ENCODE assay signal across 34 cellular contexts in the genomic region with DNA sequence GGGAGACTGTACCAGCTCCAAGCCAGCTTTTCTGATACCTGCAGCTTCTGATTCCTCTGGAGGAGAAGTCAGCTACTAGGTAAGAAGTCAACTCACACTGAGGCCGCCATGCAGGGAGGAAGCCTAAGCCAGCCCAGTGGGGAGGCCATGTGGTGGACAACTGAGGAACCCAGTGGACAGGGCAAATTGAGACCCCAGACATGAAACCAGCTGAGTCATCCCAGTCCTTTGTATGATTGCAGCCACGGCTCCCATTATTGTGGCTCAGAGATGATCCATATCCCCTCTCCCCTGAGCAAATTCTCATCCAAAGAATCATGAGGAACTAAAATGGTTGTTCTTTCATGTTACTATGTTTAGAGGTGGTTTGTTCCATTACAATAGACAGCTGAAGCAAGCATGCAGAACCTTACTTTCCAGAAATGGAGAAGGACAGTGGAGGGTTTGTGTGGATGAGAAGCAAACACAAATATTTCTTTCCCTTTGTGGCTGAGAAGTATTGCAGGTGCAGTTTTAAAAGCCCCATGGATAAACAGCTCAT.
"Had no signal": no experiment of that assay in that cellular context is flagged by ENCODE, and none has a peak within 500 bp of the region (broad histone marks: within the 10 kb centered on the region; RNA-seq: fewer than 3 reads in every experiment).

No MANE protein-coding gene starts in this region.

- H3K4me1 Mint-ChIP-seq: activated B cell treated with CpG ODN at 0.5 μM for 24 hours; activated naive CD4-positive, alpha-beta T cell treated with anti-CD3 and anti-CD28 coated beads, Interleukin-2, amount 50 U/mL, for 24 hours; activated naive CD8-positive, alpha-beta T cell treated with anti-CD3 and anti-CD28 coated beads for 36 hours; activated naive CD8-positive, alpha-beta T cell treated with anti-CD3 and anti-CD28 coated beads, Interleukin-2, amount 50 U/mL, for 24 hours; activated T-helper 17 cell treated with anti-CD3 and anti-CD28 coated beads, Interleukin-2, amount 50 U/mL, for 72 hours; T-helper 17 cell had no signal

- DNase-seq: activated B cell treated with CpG ODN at 0.5 μM for 24 hours; activated CD4-positive, alpha-beta T cell treated with anti-CD3 and anti-CD28 coated beads for 48 hours; activated CD4-positive, alpha-beta T cell treated with anti-CD3 and anti-CD28 coated beads, Interleukin-2, amount 50 U/mL, for 1 hour; activated CD4-positive, alpha-beta T cell treated with anti-CD3 and anti-CD28 coated beads, Interleukin-2, amount 50 U/mL, for 48 hours; activated CD8-positive, alpha-beta memory T cell treated with anti-CD3 and anti-CD28 coated beads for 24 hours; activated CD8-positive, alpha-beta T cell treated with anti-CD3 and anti-CD28 coated beads for 36 hours; activated effector memory CD4-positive, alpha-beta T cell treated with Interleukin-2 at 50 U/mL for 16 hours; activated gamma-delta T cell treated with Interleukin-2 at 50 U/mL for 16 hours; activated naive CD4-positive, alpha-beta T cell treated with Interleukin-2 at 50 U/mL for 16 hours; activated naive CD8-positive, alpha-beta T cell treated with anti-CD3 and anti-CD28 coated beads for 36 hours; activated naive CD8-positive, alpha-beta T cell treated with anti-CD3 and anti-CD28 coated beads, Interleukin-2, amount 50 U/mL, for 24 hours; activated T-cell treated with anti-CD3 and anti-CD28 coated beads, Interleukin-2, amount 50 U/mL, for 4 hours; adrenal gland; amygdala; aorta; body of pancreas; caudate nucleus; cortex of kidney; dermis blood vessel endothelial cell; effector CD4-positive, alpha-beta T cell; effector memory CD8-positive, alpha-beta T cell; erythroblast; foreskin melanocyte; T-helper 1 cell; T-helper 17 cell; T1000; WERI-Rb-1 had no signal

- H3K27me3 Mint-ChIP-seq: activated B cell treated with CpG ODN at 0.5 μM for 24 hours; activated naive CD8-positive, alpha-beta T cell treated with anti-CD3 and anti-CD28 coated beads for 36 hours had no signal

- H3K36me3 Mint-ChIP-seq: activated naive CD4-positive, alpha-beta T cell treated with anti-CD3 and anti-CD28 coated beads, Interleukin-2, amount 50 U/mL, for 24 hours; activated naive CD8-positive, alpha-beta T cell treated with anti-CD3 and anti-CD28 coated beads for 36 hours had no signal

- H3K27me3 ChIP-seq: adrenal gland, body of pancreas, esophagus muscularis mucosa had no signal

- H3K4me3 Mint-ChIP-seq: activated B cell treated with CpG ODN at 0.5 μM for 24 hours; activated CD8-positive, alpha-beta T cell treated with anti-CD3 and anti-CD28 coated beads for 36 hours; activated naive CD4-positive, alpha-beta T cell treated with anti-CD3 and anti-CD28 coated beads, Interleukin-2, amount 50 U/mL, for 24 hours; activated naive CD8-positive, alpha-beta T cell treated with anti-CD3 and anti-CD28 coated beads for 36 hours; activated naive CD8-positive, alpha-beta T cell treated with anti-CD3 and anti-CD28 coated beads, Interleukin-2, amount 50 U/mL, for 24 hours; activated T-cell treated with anti-CD3 and anti-CD28 coated beads, Interleukin-2, amount 50 U/mL, for 4 hours; activated T-helper 17 cell treated with anti-CD3 and anti-CD28 coated beads, Interleukin-2, amount 50 U/mL, for 72 hours; effector memory CD8-positive, alpha-beta T cell; T-helper 17 cell; T-helper 2 cell treated with Interferon-gamma antibody and Interleukin-4, amounts not matched to agents 5 μg/mL and 100 μg/mL, for 36 hours had no signal

- FAIRE-seq: colon had no signal

- H3K9me3 Mint-ChIP-seq: activated B cell treated with CpG ODN at 0.5 μM for 24 hours; activated CD8-positive, alpha-beta T cell treated with anti-CD3 and anti-CD28 coated beads for 36 hours; activated naive CD4-positive, alpha-beta T cell treated with anti-CD3 and anti-CD28 coated beads, Interleukin-2, amount 50 U/mL, for 24 hours; activated naive CD8-positive, alpha-beta T cell treated with anti-CD3 and anti-CD28 coated beads for 36 hours; activated naive CD8-positive, alpha-beta T cell treated with anti-CD3 and anti-CD28 coated beads, Interleukin-2, amount 50 U/mL, for 24 hours; activated T-cell treated with anti-CD3 and anti-CD28 coated beads, Interleukin-2, amount 50 U/mL, for 4 hours; activated T-helper 17 cell treated with anti-CD3 and anti-CD28 coated beads, Interleukin-2, amount 50 U/mL, for 72 hours; effector memory CD8-positive, alpha-beta T cell; T-helper 2 cell treated with Interferon-gamma antibody and Interleukin-4, amounts not matched to agents 5 μg/mL and 100 μg/mL, for 36 hours had no signal

- H3K36me3 ChIP-seq: adrenal gland, esophagus muscularis mucosa, gastroesophageal sphincter, WERI-Rb-1 had no signal

- ATAC-seq: activated CD4-positive, CD25-positive, alpha-beta regulatory T cell treated with anti-CD3 and anti-CD28 coated beads, Interleukin-2, amount 50 U/mL, for 24 hours; activated CD8-positive, alpha-beta T cell treated with anti-CD3 and anti-CD28 coated beads for 36 hours; activated T-cell treated with anti-CD3 and anti-CD28 coated beads, Interleukin-2, amount 50 U/mL, for 4 hours; activated T-helper 17 cell treated with anti-CD3 and anti-CD28 coated beads, Interleukin-2, amount 50 U/mL, for 72 hours; body of pancreas; effector memory CD8-positive, alpha-beta T cell; gastroesophageal sphincter; T-helper 17 cell had no signal

- H3K4me1 ChIP-seq: adrenal gland, body of pancreas, gastroesophageal sphincter had no signal

- H3K27ac Mint-ChIP-seq: activated B cell treated with CpG ODN at 0.5 μM for 24 hours; activated CD8-positive, alpha-beta T cell treated with anti-CD3 and anti-CD28 coated beads for 36 hours; activated naive CD4-positive, alpha-beta T cell treated with anti-CD3 and anti-CD28 coated beads, Interleukin-2, amount 50 U/mL, for 24 hours; activated naive CD8-positive, alpha-beta T cell treated with anti-CD3 and anti-CD28 coated beads for 36 hours; activated naive CD8-positive, alpha-beta T cell treated with anti-CD3 and anti-CD28 coated beads, Interleukin-2, amount 50 U/mL, for 24 hours; activated T-helper 17 cell treated with anti-CD3 and anti-CD28 coated beads, Interleukin-2, amount 50 U/mL, for 72 hours; effector memory CD8-positive, alpha-beta T cell; T-helper 17 cell; T-helper 2 cell treated with Interferon-gamma antibody and Interleukin-4, amounts not matched to agents 5 μg/mL and 100 μg/mL, for 36 hours had no signal

- H3K9me3 ChIP-seq: adrenal gland, body of pancreas, esophagus muscularis mucosa, gastroesophageal sphincter had no signal

- H3K27ac ChIP-seq: adrenal gland, body of pancreas, esophagus muscularis mucosa, gastroesophageal sphincter, WERI-Rb-1 had no signal

- H3K4me3 ChIP-seq: adrenal gland, body of pancreas, esophagus muscularis mucosa, gastroesophageal sphincter had no signal
